In genomic region chr1:9186082-9186859, GRCh38 we compare ENCODE assay signal across 1 cellular context.
TF ChIP-seq lines count a peak whose summit lies in the region.

No MANE protein-coding gene starts in this region.

TF ChIP-seq in GM23338, 12 proteins besides CTCF, POLR2A, EP300 and RAD21 (continued from another document):
- TF ChIP-seq ZNF462 (CRISPR knock-in tag; IDR thresholded peaks at IDR 0.05) (no peak), JUNB (IDR thresholded peaks at IDR 0.05; ENCODE audit: unreplicated experiment) (no peak), CREB1 (CRISPR knock-in tag; IDR thresholded peaks at IDR 0.05; ENCODE audit: low read depth) (no peak), STAT1 (IDR thresholded peaks at IDR 0.05; ENCODE audit: unreplicated experiment) (no peak), REST (IDR thresholded peaks at IDR 0.05; ENCODE audit: unreplicated experiment) (no peak), ZNF114 (CRISPR knock-in tag; IDR thresholded peaks at IDR 0.05) (no peak), EZH2phosphoT487 (IDR thresholded peaks at IDR 0.05; ENCODE audit: unreplicated experiment) (no peak)
